1 cellular context compared by ENCODE assay signal in the genomic region with DNA sequence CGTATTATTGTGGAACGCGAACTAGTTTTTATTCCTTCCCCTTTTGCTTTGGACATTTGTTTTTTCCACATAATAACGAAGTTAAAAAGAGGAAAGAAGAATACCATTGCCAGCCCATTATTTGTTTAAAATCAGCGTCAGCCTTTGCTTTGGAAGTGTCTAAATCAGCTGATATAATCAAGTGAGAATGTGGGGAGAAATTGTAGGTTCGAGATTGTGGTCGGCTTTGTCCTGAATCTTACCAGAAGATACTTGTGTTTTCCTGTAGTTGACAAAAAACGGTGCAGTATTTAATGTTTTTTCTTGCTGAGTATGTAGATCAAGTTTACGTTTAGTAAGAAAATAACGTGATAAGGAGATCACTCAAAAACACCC.
TF ChIP-seq lines count a peak whose summit lies in the region.

No MANE protein-coding gene starts in this region.

TF ChIP-seq in H1, 55 proteins besides CTCF, POLR2A, EP300 and RAD21 (continued from another document):
- no peak for TF ChIP-seq GABPA (IDR thresholded peaks at IDR 0.05; ENCODE audit: borderline replicate concordance, insufficient read depth, low read length)
- TF ChIP-seq, protein P1, sequence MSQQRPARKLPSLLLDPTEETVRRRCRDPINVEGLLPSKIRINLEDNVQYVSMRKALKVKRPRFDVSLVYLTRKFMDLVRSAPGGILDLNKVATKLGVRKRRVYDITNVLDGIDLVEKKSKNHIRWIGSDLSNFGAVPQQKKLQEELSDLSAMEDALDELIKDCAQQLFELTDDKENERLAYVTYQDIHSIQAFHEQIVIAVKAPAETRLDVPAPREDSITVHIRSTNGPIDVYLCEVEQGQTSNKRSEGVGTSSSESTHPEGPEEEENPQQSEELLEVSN (IDR thresholded peaks at IDR 0.05) = no peak
- TF ChIP-seq BCL11A (IDR thresholded peaks at IDR 0.05; ENCODE audit: low read depth in 2 of 2, low read length in 2 of 2) = no peak
- no peak for TF ChIP-seq KDM4A (IDR thresholded peaks at IDR 0.05; ENCODE audit: low read depth, low read length, severe bottlenecking)
